In the genomic region with DNA sequence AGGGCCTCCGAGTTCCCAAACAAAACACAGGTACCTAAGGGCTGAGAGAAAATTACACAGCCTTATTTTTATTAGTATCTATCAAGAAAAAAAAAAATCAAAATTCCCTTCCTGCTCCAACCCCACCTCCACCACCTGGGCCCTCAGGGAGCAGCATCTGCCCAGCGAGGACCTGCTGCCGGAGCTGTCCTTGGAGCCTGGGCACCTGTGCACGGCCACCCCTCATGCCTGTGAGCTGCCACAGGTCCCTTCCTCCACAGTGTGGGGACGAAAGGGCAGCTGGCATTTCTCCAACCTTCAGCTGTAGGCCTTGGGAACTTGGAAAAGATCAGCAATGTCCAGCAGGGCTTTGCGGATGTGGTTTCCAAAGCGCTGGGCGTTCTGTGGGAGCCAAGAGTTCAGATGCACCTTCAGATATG, we compare ENCODE assay signal across 25 cellular contexts. TPM values are rescaled to one million over a fixed set of nuclear protein-coding genes. Genes with fewer than 3 reads are reported as not detected.
DNase-seq lines count a peak whose midpoint lies in the region; ATAC-seq and TF ChIP-seq lines count a peak whose summit lies in the region.
"Had no signal": no experiment of that assay in that cellular context is flagged by ENCODE, and none has a peak within 500 bp of the region (broad histone marks: within the 10 kb centered on the region; RNA-seq: fewer than 3 reads in every experiment).

No MANE protein-coding gene starts in this region.

- TF ChIP-seq CTCF in Peyer's patch (IDR thresholded peaks at IDR 0.05) (peak in 1 of 6 experiments; percentile 11), stomach (IDR thresholded peaks at IDR 0.05) (no peak)

- H3K27me3 ChIP-seq in Peyer's patch (no peaks in the 10 kb centered on the region), stomach (no peaks in the 10 kb centered on the region)
- H3K27me3 ChIP-seq: SJCRH30 had no signal

- no peak for TF ChIP-seq EP300 in stomach (IDR thresholded peaks at IDR 0.05)

- 36 to 55% (median 44%) methylated on average over 8 of the region's 8 CpGs for WGBS in stomach, 5 donors

- H3K9me3 ChIP-seq in Peyer's patch (no peaks in the 10 kb centered on the region), stomach (no peaks in the 10 kb centered on the region)
- H3K9me3 ChIP-seq: SJCRH30 had no signal

- intact Hi-C loops in left colon (cut with DNase I, micrococcal nuclease) (no loop called here), stomach (cut with DNase I; ENCODE audit: low total_unique reads) (no loop called here)

- H3K27ac ChIP-seq in Peyer's patch (no peak overlapping the region), stomach (peak overlapping the region; percentile 66 to 79 (median 76))

- DNase-seq in Peyer's patch (peak in 2 of 3 donors; percentile 58 to 68), left colon (peak in 1 of 2 donors; percentile 57), stomach (peak; percentile 82), NCI-H1436 (lab: John Stamatoyannopoulos, UW) (no peak), G401 (ENCODE audit: low spot score) (no peak)
- DNase-seq: activated CD4-positive, alpha-beta T cell treated with anti-CD3 and anti-CD28 coated beads for 48 hours; activated naive CD4-positive, alpha-beta T cell treated with anti-CD3 and anti-CD28 coated beads, Interleukin-2, amount 10 ng/mL, durations not matched to agents 7 days and 5 days; activated T-cell treated with anti-CD3 and anti-CD28 coated beads, Interleukin-2, amount 50 U/mL, for 48 hours; caudate nucleus; CD4-positive, alpha-beta memory T cell; DMS153; head of caudate nucleus; NCI-H1417 treated with DMSO at 0.1 percent for 48 hours; NCI-H510A; SJCRH30; stimulated activated CD4-positive, alpha-beta T cell treated with anti-CD3 and anti-CD28 coated beads, Interleukin-2, amount 100 ng/mL, for 24 hours had no signal

- in situ Hi-C loops in G401 (cut with HindIII; ENCODE audit: low sequenced_read_pairs), result no loop called here

- no peaks in the 10 kb centered on the region for H3K4me1 ChIP-seq in Peyer's patch
- peaks cover 5 to 43% (median 20%) of the 10 kb centered on the region in 4 donors for H3K4me1 ChIP-seq in stomach

- ATAC-seq in left colon, result peak; percentile 44
- ATAC-seq: Panc1; stimulated activated memory B cell treated with anti-CD40 and anti-IgM and Interleukin-4, amounts not matched to agents 10 μg/mL and 1 μg/mL and 100 μg/mL, for 72 hours had no signal

- H3K4me3 ChIP-seq in Peyer's patch, result no peak overlapping the region
- H3K4me3 ChIP-seq in stomach, result no peak overlapping the region
- H3K4me3 ChIP-seq: SJCRH30, skin epidermis had no signal

- H3K36me3 ChIP-seq in Peyer's patch (peaks cover 0 to 31% (median 0%) of the 10 kb centered on the region in 3 donors), stomach (peaks cover 3 to 44% (median 28%) of the 10 kb centered on the region in 4 donors)

- TF ChIP-seq POLR2A in Peyer's patch (IDR thresholded peaks at IDR 0.05) (no peak), stomach (IDR thresholded peaks at IDR 0.05) (no peak)

RNA-seq across cellular contexts. Expression of gene SYCE3, which starts 6.3 kb away (rescaled TPM):
- total RNA-seq in Peyer's patch (not detected), left colon (under 1 TPM in 1 of 2 donors, not detected in 1; 0.67 TPM), stomach (not detected)
- 1 to 10 TPM in 1 of 3 donors, under 1 TPM in 1, not detected in 1; 0.80 to 1.9 TPM for polyA plus RNA-seq in stomach
- total RNA-seq in G401 (2014; rRNA removed; shearing (Covaris generic)), result not detected in 2 replicates
- total RNA-seq: CD4-positive, alpha-beta memory T cell; dermis microvascular lymphatic vessel endothelial cell; mononuclear cell; SJCRH30; T-helper 1 cell treated with Interleukin-12 subunit alpha and Interleukin-12 subunit beta and Interleukin-4 antibody, amounts not matched to agents 30 ng/mL and 1 ng/mL, for 36 hours; temporal lobe had no signal
- polyA plus RNA-seq: IgD-negative memory B cell, neural cell had no signal

RNA-seq across cellular contexts. Expression of gene CPT1B, which starts 9.2 kb away (rescaled TPM):
- total RNA-seq in Peyer's patch (100 to 1,000 TPM in 1 of 4 donors, 10 to 100 TPM in 3; 51.2 to 133 (median 56.5) TPM), left colon (10 to 100 TPM; 22.6 to 26.6 TPM), stomach (100 to 1,000 TPM in 2 of 5 donors, 10 to 100 TPM in 1, 1 to 10 TPM in 2; 6.6 to 164 (median 54.5) TPM)
- 10 to 100 TPM in 2 of 3 donors, 1 to 10 TPM in 1; 9.8 to 31.8 (median 10.1) TPM for polyA plus RNA-seq in stomach
- total RNA-seq in G401 (2014; rRNA removed; shearing (Covaris generic)), result 3.4 and 5.8 TPM in 2 replicates

RNA-seq across cellular contexts. Expression of gene CHKB, which starts 13.6 kb away (rescaled TPM):
- total RNA-seq in Peyer's patch (100 to 1,000 TPM; 111 to 278 (median 156) TPM), left colon (10 to 100 TPM; 66.9 to 72.7 TPM), stomach (100 to 1,000 TPM in 2 of 5 donors, 10 to 100 TPM in 3; 31.9 to 283 (median 81.2) TPM)
- polyA plus RNA-seq in stomach, result 100 to 1,000 TPM; 107 to 152 (median 129) TPM
- 34.8 and 58.6 TPM in 2 replicates for total RNA-seq in G401 (2014; rRNA removed; shearing (Covaris generic))

RNA-seq across cellular contexts. Expression of gene KLHDC7B, which starts 23.4 kb away (rescaled TPM):
- total RNA-seq in Peyer's patch (1 to 10 TPM in 1 of 4 donors, not detected in 3; 1.1 TPM), left colon (under 1 TPM in 1 of 2 donors, not detected in 1; 0.17 TPM), stomach (not detected)
- polyA plus RNA-seq in stomach, result under 1 TPM in 2 of 3 donors, not detected in 1; 0.25 to 0.46 TPM
- not detected in 2 replicates for total RNA-seq in G401 (2014; rRNA removed; shearing (Covaris generic))
- total RNA-seq: dermis microvascular lymphatic vessel endothelial cell, temporal lobe had no signal
- polyA plus RNA-seq: neural cell had no signal

RNA-seq across cellular contexts. Expression of gene MAPK8IP2, which starts 31.5 kb away (rescaled TPM):
- 1 to 10 TPM in 1 of 4 donors, under 1 TPM in 2, not detected in 1; 0.66 to 1.2 (median 0.83) TPM for total RNA-seq in Peyer's patch
- 1 to 10 TPM; 1.2 to 1.5 TPM for total RNA-seq in left colon
- 1 to 10 TPM in 2 of 5 donors, under 1 TPM in 3; 0.43 to 5.8 (median 0.89) TPM for total RNA-seq in stomach
- 1 to 10 TPM in 1 of 3 donors, under 1 TPM in 2; 0.61 to 1.6 (median 0.81) TPM for polyA plus RNA-seq in stomach
- 28.3 and 39.8 TPM in 2 replicates for total RNA-seq in G401 (2014; rRNA removed; shearing (Covaris generic))
- polyA plus RNA-seq: CD4-positive, alpha-beta memory T cell; IgD-negative memory B cell had no signal

Comparison
In these comparisons a context has a peak if more than half of its experiments do, and no peak if none do; other contexts are left out.
1. DNase-seq: peak in Peyer's patch (2 of 3) and stomach (single experiment); none in NCI-H1436 (single experiment) and G401 (single experiment).
2. H3K27ac ChIP-seq: peak in stomach (5 of 5); none in Peyer's patch (0 of 4).